In the genomic region with DNA sequence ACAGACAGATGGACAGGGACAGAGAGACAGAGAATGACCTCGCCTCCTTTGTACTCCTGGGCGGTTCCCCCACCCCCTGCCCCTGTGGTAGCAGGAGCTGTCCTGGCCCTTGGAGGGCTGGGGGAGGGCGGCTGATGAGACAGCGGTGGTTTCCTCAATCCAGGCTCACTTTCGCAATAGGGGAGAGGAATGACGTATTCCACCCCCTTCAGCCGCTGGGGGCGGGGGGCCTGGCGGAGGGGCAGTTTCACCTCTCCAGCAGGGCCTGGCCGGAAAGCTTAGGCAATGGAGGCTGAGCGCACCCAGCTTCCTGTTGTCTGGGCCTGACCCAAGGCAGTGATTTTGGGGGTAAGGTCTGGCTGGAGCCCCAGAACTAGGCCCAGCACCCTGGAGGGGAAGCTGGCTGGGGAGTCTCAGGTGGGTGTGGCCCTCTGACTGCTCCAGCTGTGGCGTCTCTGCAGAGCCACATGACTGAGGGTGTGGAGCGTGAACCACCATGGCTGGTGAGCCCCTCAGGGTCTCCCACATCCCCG, we compare ENCODE assay signal across 1 cellular context.
TF ChIP-seq lines count a peak whose summit lies in the region.

No MANE protein-coding gene starts in this region.

TF ChIP-seq in K562, 482 proteins besides CTCF, POLR2A, EP300 and RAD21 (continued from another document and continues in another):
- TF ChIP-seq, protein P1, sequence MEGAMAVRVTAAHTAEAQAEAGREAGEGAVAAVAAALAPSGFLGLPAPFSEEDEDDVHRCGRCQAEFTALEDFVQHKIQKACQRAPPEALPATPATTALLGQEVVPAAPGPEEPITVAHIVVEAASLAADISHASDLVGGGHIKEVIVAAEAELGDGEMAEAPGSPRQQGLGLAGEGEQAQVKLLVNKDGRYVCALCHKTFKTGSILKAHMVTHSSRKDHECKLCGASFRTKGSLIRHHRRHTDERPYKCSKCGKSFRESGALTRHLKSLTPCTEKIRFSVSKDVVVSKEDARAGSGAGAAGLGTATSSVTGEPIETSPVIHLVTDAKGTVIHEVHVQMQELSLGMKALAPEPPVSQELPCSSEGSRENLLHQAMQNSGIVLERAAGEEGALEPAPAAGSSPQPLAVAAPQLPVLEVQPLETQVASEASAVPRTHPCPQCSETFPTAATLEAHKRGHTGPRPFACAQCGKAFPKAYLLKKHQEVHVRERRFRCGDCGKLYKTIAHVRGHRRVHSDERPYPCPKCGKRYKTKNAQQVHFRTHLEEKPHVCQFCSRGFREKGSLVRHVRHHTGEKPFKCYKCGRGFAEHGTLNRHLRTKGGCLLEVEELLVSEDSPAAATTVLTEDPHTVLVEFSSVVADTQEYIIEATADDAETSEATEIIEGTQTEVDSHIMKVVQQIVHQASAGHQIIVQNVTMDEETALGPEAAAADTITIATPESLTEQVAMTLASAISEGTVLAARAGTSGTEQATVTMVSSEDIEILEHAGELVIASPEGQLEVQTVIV (CRISPR knock-in tag; IDR thresholded peaks at IDR 0.05; ENCODE audit: borderline replicate concordance) = no peak
- TF ChIP-seq TCF7 (IDR thresholded peaks at IDR 0.05; ENCODE audit: borderline replicate concordance) (no peak), PRMT5 (CRISPR knock-in tag; IDR thresholded peaks at IDR 0.05) (no peak), ZBED1 (IDR thresholded peaks at IDR 0.05) (no peak), SMAD2 (IDR thresholded peaks at IDR 0.05; ENCODE audit: low read depth, low read length) (no peak), GABPB1 (CRISPR knock-in tag; IDR thresholded peaks at IDR 0.05) (peak; percentile 66; the same call in 1 of the 2 replicates), TEAD4 (IDR thresholded peaks at IDR 0.05; ENCODE audit: low read length) (0 out of 2 replicates have a peak, but pooled peaks have one; percentile 7), TEAD4 (CRISPR knock-in tag; IDR thresholded peaks at IDR 0.05; ENCODE audit: borderline replicate concordance) (no peak), NELFE (IDR thresholded peaks at IDR 0.05; ENCODE audit: insufficient read depth, insufficient read length) (no peak), IRF2 (CRISPR knock-in tag; IDR thresholded peaks at IDR 0.05) (no peak), ATF7 (IDR thresholded peaks at IDR 0.05) (peak; percentile 99), CBX2 (IDR thresholded peaks at IDR 0.05; ENCODE audit: insufficient read depth, low read length, poor library complexity, severe bottlenecking) (no peak), ZNF175 (CRISPR knock-in tag; IDR thresholded peaks at IDR 0.05; ENCODE audit: low read depth) (peak; percentile 61), BACH1 (tag; IDR thresholded peaks at IDR 0.05) (peak; percentile 58; the same call in 1 of the 2 replicates), NR2C2 (CRISPR knock-in tag; IDR thresholded peaks at IDR 0.05) (no peak), NR2C2 (tag; IDR thresholded peaks at IDR 0.05) (peak; percentile 58; the same call in 1 of the 2 replicates), L3MBTL2 (IDR thresholded peaks at IDR 0.05) (no peak), ZNF780A (CRISPR knock-in tag; IDR thresholded peaks at IDR 0.05) (no peak), SMARCB1 (IDR thresholded peaks at IDR 0.05; ENCODE audit: insufficient read length, low read depth) (no peak), ZC3H8 (IDR thresholded peaks at IDR 0.05) (no peak), NRF1 (conservative IDR thresholded peaks at IDR 0.05 in 1 of 2, IDR thresholded peaks at IDR 0.05 in 1 of 2) (0 out of 4 replicates have a peak, but pooled peaks of 1 of the 2 experiments have one; percentile 32), PTTG1 (tag; IDR thresholded peaks at IDR 0.05; ENCODE audit: low read depth) (no peak), PTBP1 (IDR thresholded peaks at IDR 0.05; ENCODE audit: low read depth, low read length) (no peak), ETV1 (tag; conservative IDR thresholded peaks at IDR 0.05; ENCODE audit: low read depth) (no peak; the same call in 1 of the 2 replicates), FOXP1 (CRISPR knock-in tag; IDR thresholded peaks at IDR 0.05) (0 out of 2 replicates have a peak, but pooled peaks have one; percentile 36), ETV6 (IDR thresholded peaks at IDR 0.05; ENCODE audit: borderline replicate concordance in 1 of 2, low read depth in 2 of 2, low read length in 1 of 2) (no peak), ETV6 (CRISPR knock-in tag; IDR thresholded peaks at IDR 0.05; ENCODE audit: borderline replicate concordance) (no peak), XRCC3 (IDR thresholded peaks at IDR 0.05) (no peak), GTF2A2 (tag; IDR thresholded peaks at IDR 0.05) (no peak), CHD2 (IDR thresholded peaks at IDR 0.05; ENCODE audit: low read depth, low read length) (no peak), HDAC1 (IDR thresholded peaks at IDR 0.05) (no peak; a peak in 2 of 4 replicates), FIP1L1 (IDR thresholded peaks at IDR 0.05; ENCODE audit: low read depth, low read length, poor library complexity, severe bottlenecking) (no peak), JUN (IDR thresholded peaks at IDR 0.05; ENCODE audit: borderline replicate concordance, low read depth, low read length) (peak; percentile 87), JUN (CRISPR knock-in tag; IDR thresholded peaks at IDR 0.05; ENCODE audit: borderline replicate concordance) (peak; percentile 96)
- TF ChIP-seq, protein P2, sequence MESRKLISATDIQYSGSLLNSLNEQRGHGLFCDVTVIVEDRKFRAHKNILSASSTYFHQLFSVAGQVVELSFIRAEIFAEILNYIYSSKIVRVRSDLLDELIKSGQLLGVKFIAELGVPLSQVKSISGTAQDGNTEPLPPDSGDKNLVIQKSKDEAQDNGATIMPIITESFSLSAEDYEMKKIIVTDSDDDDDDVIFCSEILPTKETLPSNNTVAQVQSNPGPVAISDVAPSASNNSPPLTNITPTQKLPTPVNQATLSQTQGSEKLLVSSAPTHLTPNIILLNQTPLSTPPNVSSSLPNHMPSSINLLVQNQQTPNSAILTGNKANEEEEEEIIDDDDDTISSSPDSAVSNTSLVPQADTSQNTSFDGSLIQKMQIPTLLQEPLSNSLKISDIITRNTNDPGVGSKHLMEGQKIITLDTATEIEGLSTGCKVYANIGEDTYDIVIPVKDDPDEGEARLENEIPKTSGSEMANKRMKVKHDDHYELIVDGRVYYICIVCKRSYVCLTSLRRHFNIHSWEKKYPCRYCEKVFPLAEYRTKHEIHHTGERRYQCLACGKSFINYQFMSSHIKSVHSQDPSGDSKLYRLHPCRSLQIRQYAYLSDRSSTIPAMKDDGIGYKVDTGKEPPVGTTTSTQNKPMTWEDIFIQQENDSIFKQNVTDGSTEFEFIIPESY (CRISPR knock-in tag; IDR thresholded peaks at IDR 0.05) = no peak
- TF ChIP-seq, protein P3, sequence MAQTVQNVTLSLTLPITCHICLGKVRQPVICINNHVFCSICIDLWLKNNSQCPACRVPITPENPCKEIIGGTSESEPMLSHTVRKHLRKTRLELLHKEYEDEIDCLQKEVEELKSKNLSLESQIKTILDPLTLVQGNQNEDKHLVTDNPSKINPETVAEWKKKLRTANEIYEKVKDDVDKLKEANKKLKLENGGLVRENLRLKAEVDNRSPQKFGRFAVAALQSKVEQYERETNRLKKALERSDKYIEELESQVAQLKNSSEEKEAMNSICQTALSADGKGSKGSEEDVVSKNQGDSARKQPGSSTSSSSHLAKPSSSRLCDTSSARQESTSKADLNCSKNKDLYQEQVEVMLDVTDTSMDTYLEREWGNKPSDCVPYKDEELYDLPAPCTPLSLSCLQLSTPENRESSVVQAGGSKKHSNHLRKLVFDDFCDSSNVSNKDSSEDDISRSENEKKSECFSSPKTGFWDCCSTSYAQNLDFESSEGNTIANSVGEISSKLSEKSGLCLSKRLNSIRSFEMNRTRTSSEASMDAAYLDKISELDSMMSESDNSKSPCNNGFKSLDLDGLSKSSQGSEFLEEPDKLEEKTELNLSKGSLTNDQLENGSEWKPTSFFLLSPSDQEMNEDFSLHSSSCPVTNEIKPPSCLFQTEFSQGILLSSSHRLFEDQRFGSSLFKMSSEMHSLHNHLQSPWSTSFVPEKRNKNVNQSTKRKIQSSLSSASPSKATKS (CRISPR knock-in tag; IDR thresholded peaks at IDR 0.05) = no peak
- TF ChIP-seq, protein P4, sequence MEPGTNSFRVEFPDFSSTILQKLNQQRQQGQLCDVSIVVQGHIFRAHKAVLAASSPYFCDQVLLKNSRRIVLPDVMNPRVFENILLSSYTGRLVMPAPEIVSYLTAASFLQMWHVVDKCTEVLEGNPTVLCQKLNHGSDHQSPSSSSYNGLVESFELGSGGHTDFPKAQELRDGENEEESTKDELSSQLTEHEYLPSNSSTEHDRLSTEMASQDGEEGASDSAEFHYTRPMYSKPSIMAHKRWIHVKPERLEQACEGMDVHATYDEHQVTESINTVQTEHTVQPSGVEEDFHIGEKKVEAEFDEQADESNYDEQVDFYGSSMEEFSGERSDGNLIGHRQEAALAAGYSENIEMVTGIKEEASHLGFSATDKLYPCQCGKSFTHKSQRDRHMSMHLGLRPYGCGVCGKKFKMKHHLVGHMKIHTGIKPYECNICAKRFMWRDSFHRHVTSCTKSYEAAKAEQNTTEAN (CRISPR knock-in tag; IDR thresholded peaks at IDR 0.05) = no peak
- TF ChIP-seq, protein P5, sequence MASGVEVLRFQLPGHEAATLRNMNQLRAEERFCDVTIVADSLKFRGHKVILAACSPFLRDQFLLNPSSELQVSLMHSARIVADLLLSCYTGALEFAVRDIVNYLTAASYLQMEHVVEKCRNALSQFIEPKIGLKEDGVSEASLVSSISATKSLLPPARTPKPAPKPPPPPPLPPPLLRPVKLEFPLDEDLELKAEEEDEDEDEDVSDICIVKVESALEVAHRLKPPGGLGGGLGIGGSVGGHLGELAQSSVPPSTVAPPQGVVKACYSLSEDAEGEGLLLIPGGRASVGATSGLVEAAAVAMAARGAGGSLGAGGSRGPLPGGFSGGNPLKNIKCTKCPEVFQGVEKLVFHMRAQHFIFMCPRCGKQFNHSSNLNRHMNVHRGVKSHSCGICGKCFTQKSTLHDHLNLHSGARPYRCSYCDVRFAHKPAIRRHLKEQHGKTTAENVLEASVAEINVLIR (CRISPR knock-in tag; IDR thresholded peaks at IDR 0.05) = peak; percentile 82
- TF ChIP-seq, protein P6, sequence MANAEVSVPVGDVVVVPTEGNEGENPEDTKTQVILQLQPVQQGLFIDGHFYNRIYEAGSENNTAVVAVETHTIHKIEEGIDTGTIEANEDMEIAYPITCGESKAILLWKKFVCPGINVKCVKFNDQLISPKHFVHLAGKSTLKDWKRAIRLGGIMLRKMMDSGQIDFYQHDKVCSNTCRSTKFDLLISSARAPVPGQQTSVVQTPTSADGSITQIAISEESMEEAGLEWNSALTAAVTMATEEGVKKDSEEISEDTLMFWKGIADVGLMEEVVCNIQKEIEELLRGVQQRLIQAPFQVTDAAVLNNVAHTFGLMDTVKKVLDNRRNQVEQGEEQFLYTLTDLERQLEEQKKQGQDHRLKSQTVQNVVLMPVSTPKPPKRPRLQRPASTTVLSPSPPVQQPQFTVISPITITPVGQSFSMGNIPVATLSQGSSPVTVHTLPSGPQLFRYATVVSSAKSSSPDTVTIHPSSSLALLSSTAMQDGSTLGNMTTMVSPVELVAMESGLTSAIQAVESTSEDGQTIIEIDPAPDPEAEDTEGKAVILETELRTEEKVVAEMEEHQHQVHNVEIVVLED (CRISPR knock-in tag; IDR thresholded peaks at IDR 0.05) = no peak
- TF ChIP-seq, protein P7, sequence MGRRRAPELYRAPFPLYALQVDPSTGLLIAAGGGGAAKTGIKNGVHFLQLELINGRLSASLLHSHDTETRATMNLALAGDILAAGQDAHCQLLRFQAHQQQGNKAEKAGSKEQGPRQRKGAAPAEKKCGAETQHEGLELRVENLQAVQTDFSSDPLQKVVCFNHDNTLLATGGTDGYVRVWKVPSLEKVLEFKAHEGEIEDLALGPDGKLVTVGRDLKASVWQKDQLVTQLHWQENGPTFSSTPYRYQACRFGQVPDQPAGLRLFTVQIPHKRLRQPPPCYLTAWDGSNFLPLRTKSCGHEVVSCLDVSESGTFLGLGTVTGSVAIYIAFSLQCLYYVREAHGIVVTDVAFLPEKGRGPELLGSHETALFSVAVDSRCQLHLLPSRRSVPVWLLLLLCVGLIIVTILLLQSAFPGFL (CRISPR knock-in tag; IDR thresholded peaks at IDR 0.05) = no peak
- TF ChIP-seq, protein P8, sequence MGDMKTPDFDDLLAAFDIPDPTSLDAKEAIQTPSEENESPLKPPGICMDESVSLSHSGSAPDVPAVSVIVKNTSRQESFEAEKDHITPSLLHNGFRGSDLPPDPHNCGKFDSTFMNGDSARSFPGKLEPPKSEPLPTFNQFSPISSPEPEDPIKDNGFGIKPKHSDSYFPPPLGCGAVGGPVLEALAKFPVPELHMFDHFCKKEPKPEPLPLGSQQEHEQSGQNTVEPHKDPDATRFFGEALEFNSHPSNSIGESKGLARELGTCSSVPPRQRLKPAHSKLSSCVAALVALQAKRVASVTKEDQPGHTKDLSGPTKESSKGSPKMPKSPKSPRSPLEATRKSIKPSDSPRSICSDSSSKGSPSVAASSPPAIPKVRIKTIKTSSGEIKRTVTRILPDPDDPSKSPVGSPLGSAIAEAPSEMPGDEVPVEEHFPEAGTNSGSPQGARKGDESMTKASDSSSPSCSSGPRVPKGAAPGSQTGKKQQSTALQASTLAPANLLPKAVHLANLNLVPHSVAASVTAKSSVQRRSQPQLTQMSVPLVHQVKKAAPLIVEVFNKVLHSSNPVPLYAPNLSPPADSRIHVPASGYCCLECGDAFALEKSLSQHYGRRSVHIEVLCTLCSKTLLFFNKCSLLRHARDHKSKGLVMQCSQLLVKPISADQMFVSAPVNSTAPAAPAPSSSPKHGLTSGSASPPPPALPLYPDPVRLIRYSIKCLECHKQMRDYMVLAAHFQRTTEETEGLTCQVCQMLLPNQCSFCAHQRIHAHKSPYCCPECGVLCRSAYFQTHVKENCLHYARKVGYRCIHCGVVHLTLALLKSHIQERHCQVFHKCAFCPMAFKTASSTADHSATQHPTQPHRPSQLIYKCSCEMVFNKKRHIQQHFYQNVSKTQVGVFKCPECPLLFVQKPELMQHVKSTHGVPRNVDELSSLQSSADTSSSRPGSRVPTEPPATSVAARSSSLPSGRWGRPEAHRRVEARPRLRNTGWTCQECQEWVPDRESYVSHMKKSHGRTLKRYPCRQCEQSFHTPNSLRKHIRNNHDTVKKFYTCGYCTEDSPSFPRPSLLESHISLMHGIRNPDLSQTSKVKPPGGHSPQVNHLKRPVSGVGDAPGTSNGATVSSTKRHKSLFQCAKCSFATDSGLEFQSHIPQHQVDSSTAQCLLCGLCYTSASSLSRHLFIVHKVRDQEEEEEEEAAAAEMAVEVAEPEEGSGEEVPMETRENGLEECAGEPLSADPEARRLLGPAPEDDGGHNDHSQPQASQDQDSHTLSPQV (IDR thresholded peaks at IDR 0.05) = peak; percentile 67
- TF ChIP-seq, protein P9, sequence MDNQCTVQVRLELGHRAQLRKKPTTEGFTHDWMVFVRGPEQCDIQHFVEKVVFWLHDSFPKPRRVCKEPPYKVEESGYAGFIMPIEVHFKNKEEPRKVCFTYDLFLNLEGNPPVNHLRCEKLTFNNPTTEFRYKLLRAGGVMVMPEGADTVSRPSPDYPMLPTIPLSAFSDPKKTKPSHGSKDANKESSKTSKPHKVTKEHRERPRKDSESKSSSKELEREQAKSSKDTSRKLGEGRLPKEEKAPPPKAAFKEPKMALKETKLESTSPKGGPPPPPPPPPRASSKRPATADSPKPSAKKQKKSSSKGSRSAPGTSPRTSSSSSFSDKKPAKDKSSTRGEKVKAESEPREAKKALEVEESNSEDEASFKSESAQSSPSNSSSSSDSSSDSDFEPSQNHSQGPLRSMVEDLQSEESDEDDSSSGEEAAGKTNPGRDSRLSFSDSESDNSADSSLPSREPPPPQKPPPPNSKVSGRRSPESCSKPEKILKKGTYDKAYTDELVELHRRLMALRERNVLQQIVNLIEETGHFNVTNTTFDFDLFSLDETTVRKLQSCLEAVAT (IDR thresholded peaks at IDR 0.05) = no peak
